In the genomic region with DNA sequence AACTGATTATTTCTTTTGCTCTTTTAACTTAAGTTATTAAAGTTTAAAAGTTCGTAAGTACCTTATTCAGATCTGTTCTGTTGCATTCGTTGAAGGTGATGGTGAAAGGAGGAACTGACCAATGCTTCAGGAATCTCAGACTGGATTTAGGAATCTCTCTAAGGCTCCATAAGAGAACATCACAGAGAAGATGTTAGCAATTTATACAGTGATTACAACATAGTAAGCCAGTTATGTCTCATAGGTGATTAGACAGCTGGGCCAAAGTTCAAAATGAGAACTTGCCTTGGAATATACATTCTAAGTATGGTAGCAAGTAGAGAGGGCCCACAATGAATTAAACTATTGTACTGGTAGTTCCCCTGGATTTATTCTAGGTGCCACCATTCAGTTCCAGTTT, we compare ENCODE assay signal across 9 cellular contexts. TPM values are rescaled to one million over a fixed set of nuclear protein-coding genes. Genes with fewer than 3 reads are reported as not detected.
A peak's percentile ranks its signal among the peaks of the same experiment; 100 is the strongest.
DNase-seq lines count a peak whose midpoint lies in the region; ATAC-seq and TF ChIP-seq lines count a peak whose summit lies in the region.
"Had no signal": no experiment of that assay in that cellular context is flagged by ENCODE, and none has a peak within 500 bp of the region (broad histone marks: within the 10 kb centered on the region; RNA-seq: fewer than 3 reads in every experiment).

No MANE protein-coding gene starts in this region.

- no peak for TF ChIP-seq CTCF in fibroblast of mammary gland (conservative IDR thresholded peaks at IDR 0.05; ENCODE audit: control insufficient read depth, insufficient read depth, low read depth, low read length)
- TF ChIP-seq CTCF in progenitor cell of endocrine pancreas (IDR thresholded peaks at IDR 0.05; ENCODE audit: unreplicated experiment) = no peak
- TF ChIP-seq CTCF in colonic mucosa (IDR thresholded peaks at IDR 0.05) = no peak

- peaks cover 48% of the 10 kb centered on the region for H3K4me1 Mint-ChIP-seq in activated naive CD4-positive, alpha-beta T cell treated with anti-CD3 and anti-CD28 coated beads, Interleukin-2, amount 50 U/mL, for 24 hours
- H3K4me1 Mint-ChIP-seq in progenitor cell of endocrine pancreas (ENCODE audit: low read depth) = peaks cover 25% of the 10 kb centered on the region

- H3K9ac ChIP-seq in SK-N-MC (ENCODE audit: insufficient read length) (peak overlapping the region; percentile 58), subcutaneous abdominal adipose tissue (ENCODE audit: low read length in 5 of 5) (peak overlapping the region in 4 of 5 donors; percentile 35 to 60 (median 46)), colonic mucosa (ENCODE audit: low read depth in 2 of 2, low read length in 2 of 2) (peak overlapping the region in 1 of 2 donors; percentile 9)

- ATAC-seq in activated naive CD4-positive, alpha-beta T cell treated with anti-CD3 and anti-CD28 coated beads, Interleukin-2, amount 50 U/mL, for 72 hours = no peak
- ATAC-seq: left cardiac atrium had no signal

- H3K4me3 Mint-ChIP-seq in activated naive CD4-positive, alpha-beta T cell treated with anti-CD3 and anti-CD28 coated beads, Interleukin-2, amount 50 U/mL, for 24 hours = peak overlapping the region; percentile 87
- no peak overlapping the region for H3K4me3 Mint-ChIP-seq in progenitor cell of endocrine pancreas (ENCODE audit: low read depth)

- DNase-seq in activated naive CD4-positive, alpha-beta T cell treated with anti-CD3 and anti-CD28 coated beads, Interleukin-2, amount 50 U/mL, for 72 hours (ENCODE audit: low spot score in 2 of 2) = no peak
- DNase-seq in SK-N-MC (ENCODE audit: low read depth, low spot score) (no peak), fibroblast of mammary gland (ENCODE audit: low read depth) (peak; percentile 82), NCI-H187 (lab: John Stamatoyannopoulos, UW) (no peak), progenitor cell of endocrine pancreas (ENCODE audit: low spot score, unreplicated experiment) (no peak), colonic mucosa (no peak)
- DNase-seq: left cardiac atrium had no signal

- no peak overlapping the region for H3K27ac ChIP-seq in SK-N-MC
- H3K27ac ChIP-seq in subcutaneous abdominal adipose tissue (ENCODE audit: low read depth, low read length) = no peak overlapping the region
- no peak overlapping the region for H3K27ac ChIP-seq in colonic mucosa

- H3K9me3 Mint-ChIP-seq in activated naive CD4-positive, alpha-beta T cell treated with anti-CD3 and anti-CD28 coated beads, Interleukin-2, amount 50 U/mL, for 24 hours = no peaks in the 10 kb centered on the region
- no peaks in the 10 kb centered on the region for H3K9me3 Mint-ChIP-seq in activated naive CD4-positive, alpha-beta T cell treated with anti-CD3 and anti-CD28 coated beads, Interleukin-2, amount 50 U/mL, for 72 hours
- H3K9me3 Mint-ChIP-seq in progenitor cell of endocrine pancreas (ENCODE audit: low read depth) = no peaks in the 10 kb centered on the region

- peak overlapping the region; percentile 93 for H3K4me3 ChIP-seq in SK-N-MC
- peak overlapping the region; percentile 79 for H3K4me3 ChIP-seq in fibroblast of mammary gland (ENCODE audit: control insufficient read depth, low read depth, low read length)
- H3K4me3 ChIP-seq in subcutaneous abdominal adipose tissue (ENCODE audit: low read depth in 1 of 5, low read length in 5 of 5) = no peak overlapping the region
- H3K4me3 ChIP-seq in colonic mucosa = no peak overlapping the region

- H3K4me1 ChIP-seq in subcutaneous abdominal adipose tissue (ENCODE audit: control insufficient read depth in 5 of 5, insufficient read depth in 5 of 5, low read length in 5 of 5) = peaks cover 7 to 41% (median 33%) of the 10 kb centered on the region in 5 donors
- H3K4me1 ChIP-seq in colonic mucosa = peaks cover 5% of the 10 kb centered on the region

- H3K36me3 ChIP-seq in SK-N-MC (ENCODE audit: insufficient read depth, low read length) (peaks cover 12% of the 10 kb centered on the region; the same call in 1 of the 2 replicates), subcutaneous abdominal adipose tissue (ENCODE audit: control insufficient read depth in 5 of 5, insufficient read depth in 5 of 5, low read length in 5 of 5) (no peaks in the 10 kb centered on the region), colonic mucosa (no peaks in the 10 kb centered on the region)

- H3K27me3 ChIP-seq in subcutaneous abdominal adipose tissue (ENCODE audit: control insufficient read depth in 5 of 5, insufficient read depth in 4 of 5, low read length in 5 of 5) (no peaks in the 10 kb centered on the region), colonic mucosa (no peaks in the 10 kb centered on the region)

- no peak overlapping the region for H3K27ac Mint-ChIP-seq in activated naive CD4-positive, alpha-beta T cell treated with anti-CD3 and anti-CD28 coated beads, Interleukin-2, amount 50 U/mL, for 24 hours
- no peak overlapping the region for H3K27ac Mint-ChIP-seq in activated naive CD4-positive, alpha-beta T cell treated with anti-CD3 and anti-CD28 coated beads, Interleukin-2, amount 50 U/mL, for 72 hours
- H3K27ac Mint-ChIP-seq in progenitor cell of endocrine pancreas = no peak overlapping the region

- intact Hi-C loops in colonic mucosa (cut with DNase I) = loop anchor here (5.0 to 10.0 kb wide), 2 partner anchors 69 to 194 kb away; partner anchors contain the start of gene MOB4

- no peaks in the 10 kb centered on the region for H3K9me3 ChIP-seq in SK-N-MC (ENCODE audit: low read depth, low read length)
- no peaks in the 10 kb centered on the region for H3K9me3 ChIP-seq in subcutaneous abdominal adipose tissue (ENCODE audit: control insufficient read depth in 5 of 5, low read length in 5 of 5)
- no peaks in the 10 kb centered on the region for H3K9me3 ChIP-seq in colonic mucosa

- peaks cover 22% of the 10 kb centered on the region for H3K36me3 Mint-ChIP-seq in activated naive CD4-positive, alpha-beta T cell treated with anti-CD3 and anti-CD28 coated beads, Interleukin-2, amount 50 U/mL, for 24 hours
- peaks cover 29 to 39% of the 10 kb centered on the region in 2 donors for H3K36me3 Mint-ChIP-seq in activated naive CD4-positive, alpha-beta T cell treated with anti-CD3 and anti-CD28 coated beads, Interleukin-2, amount 50 U/mL, for 72 hours
- H3K36me3 Mint-ChIP-seq in progenitor cell of endocrine pancreas (ENCODE audit: insufficient read depth) = no peaks in the 10 kb centered on the region

- no peaks in the 10 kb centered on the region for H3K27me3 Mint-ChIP-seq in activated naive CD4-positive, alpha-beta T cell treated with anti-CD3 and anti-CD28 coated beads, Interleukin-2, amount 50 U/mL, for 24 hours
- no peaks in the 10 kb centered on the region for H3K27me3 Mint-ChIP-seq in progenitor cell of endocrine pancreas

RNA-seq across cellular contexts. Expression of gene MARS2, which starts 3.2 kb away (rescaled TPM):
- 10 to 100 TPM; 10.0 to 11.6 TPM for total RNA-seq in activated naive CD4-positive, alpha-beta T cell treated with anti-CD3 and anti-CD28 coated beads, Interleukin-2, amount 50 U/mL, for 72 hours
- 7.9 and 8.3 TPM in 2 replicates for total RNA-seq in progenitor cell of endocrine pancreas
- total RNA-seq in colonic mucosa = 10 to 100 TPM in 1 of 2 donors, 1 to 10 TPM in 1; 8.3 to 17.0 TPM

RNA-seq across cellular contexts. Expression of gene RFTN2, which starts 32.9 kb away (rescaled TPM):
- not detected for total RNA-seq in activated naive CD4-positive, alpha-beta T cell treated with anti-CD3 and anti-CD28 coated beads, Interleukin-2, amount 50 U/mL, for 72 hours
- total RNA-seq in progenitor cell of endocrine pancreas = 5.4 and 5.7 TPM in 2 replicates
- total RNA-seq in colonic mucosa = 1 to 10 TPM in 1 of 2 donors, under 1 TPM in 1; 0.49 to 2.2 TPM

Comparison
In these comparisons a context has a peak if more than half of its experiments do, and no peak if none do; other contexts are left out.
1. H3K4me3 ChIP-seq: peak in SK-N-MC (single experiment) and fibroblast of mammary gland (single experiment); none in subcutaneous abdominal adipose tissue (0 of 5) and colonic mucosa (single experiment).